ENCODE assay signal across 8 cellular contexts in genomic region chr1:149888999-149889289, GRCh38. TPM values are rescaled to one million over a fixed set of nuclear protein-coding genes. Genes with fewer than 3 reads are reported as not detected.
DNase-seq lines count a peak whose midpoint lies in the region; ATAC-seq and TF ChIP-seq lines count a peak whose summit lies in the region.

No MANE protein-coding gene starts in this region.

- peak overlapping the region; percentile 76 for H3K4me2 ChIP-seq in OCI-LY7 (ENCODE audit: low read length)

- H3K9me3 ChIP-seq in OCI-LY7 (ENCODE audit: low read length) (no peaks in the 10 kb centered on the region), sigmoid colon (no peaks in the 10 kb centered on the region)

- no peak for TF ChIP-seq EP300 in sigmoid colon (IDR thresholded peaks at IDR 0.05)

- CTCF ChIA-PET in OCI-LY7 (lab: Charles Lee; ENCODE audit: unreplicated experiment): no interaction called here

- H3K79me2 ChIP-seq in OCI-LY7 (ENCODE audit: insufficient read depth, low read depth, low read length): 0 out of 2 replicates have a peak, but pooled peaks cover 2% of the 10 kb centered on the region

- no peak overlapping the region for H3K27ac Mint-ChIP-seq in nephron progenitor cell

- peaks cover 5% of the 10 kb centered on the region for H3K4me1 Mint-ChIP-seq in nephron progenitor cell

- H3K27me3 ChIP-seq in sigmoid colon: no peaks in the 10 kb centered on the region

- ATAC-seq in GM18907 (IDR thresholded peaks at IDR 0.05; ENCODE audit: unreplicated experiment): no peak

- no TSS peak for BruUV-seq in OCI-LY7 (replicated peaks; lab: Mats Ljungman, UMichigan)

- peak overlapping the region; percentile 22; the same call in 1 of the 2 replicates for H2AFZ ChIP-seq in OCI-LY7 (ENCODE audit: low read length)

- no peak for TF ChIP-seq POLR2A in sigmoid colon (IDR thresholded peaks at IDR 0.05)

- H3K9me2 ChIP-seq in OCI-LY7 (ENCODE audit: insufficient read depth, low read length): no peaks in the 10 kb centered on the region

- 52 to 72% methylated on average over 6 of the region's 6 CpGs for WGBS in sigmoid colon, 2 donors

- H3K4me3 ChIP-seq in GM08714 (ENCODE audit: low read length) (peak overlapping the region; percentile 95), OCI-LY7 (ENCODE audit: low read depth, low read length, poor library complexity, severe bottlenecking) (peak overlapping the region; percentile 85), fibroblast of pulmonary artery (replicated peaks; ENCODE audit: low read depth, low read length) (peak overlapping the region; percentile 73), sigmoid colon (peak overlapping the region; percentile 72 to 79 (median 76))

- peaks cover 4% of the 10 kb centered on the region for H3K27me3 Mint-ChIP-seq in nephron progenitor cell (ENCODE audit: low read depth, poor library complexity)

- H3K36me3 ChIP-seq in OCI-LY7 (ENCODE audit: insufficient read depth, low read length) (peaks cover 3% of the 10 kb centered on the region; the same call in 1 of the 2 replicates), sigmoid colon (no peaks in the 10 kb centered on the region)

- H3K4me3 Mint-ChIP-seq in nephron progenitor cell: no peak overlapping the region

- intact Hi-C loops in OCI-LY7 (cut with micrococcal nuclease; ENCODE audit: unreplicated experiment) (loop anchor here (1.0 to 10.0 kb wide), 3 partner anchors 38 to 276 kb away; partner anchors contain the start of gene SF3B4), sigmoid colon (cut with DNase I) (loop anchor here (10.0 kb wide), 1 partner anchor 176 kb away; the partner anchor contains the start of gene VPS45)

- no peaks in the 10 kb centered on the region for H3K36me3 Mint-ChIP-seq in nephron progenitor cell (ENCODE audit: low read depth)

- POLR2A ChIA-PET in OCI-LY7 (lab: Charles Lee): interaction anchor here (0.7 to 6.0 kb wide), 8 partner anchors 39 to 373 kb away, joined by 3 to 37 read pairs (median 4); partner anchors contain the start of gene SF3B4

- no peaks in the 10 kb centered on the region for H4K20me1 ChIP-seq in OCI-LY7 (ENCODE audit: insufficient read depth, low read length)

- H3K27ac ChIP-seq in OCI-LY7 (ENCODE audit: low read depth, low read length, poor library complexity, severe bottlenecking) (peak overlapping the region; percentile 98), sigmoid colon (peak overlapping the region; percentile 97 to 100 (median 99))

- DNase-seq in OCI-LY7 (ENCODE audit: low spot score): no peak
- peak; percentile 65 for DNase-seq in fibroblast of pulmonary artery (ENCODE audit: low read depth)
- peak; percentile 76 for DNase-seq in sigmoid colon
- no peak for DNase-seq in nephron progenitor cell
- DNase-seq in stimulated activated CD8-positive, alpha-beta memory T cell treated with anti-CD3 and anti-CD28 coated beads, Interleukin-4, amount 100 ng/mL, for 48 hours: no peak
- DNase-seq in activated effector memory CD4-positive, alpha-beta T cell treated with anti-CD3 and anti-CD28 coated beads, Interleukin-2, amount 50 U/mL, for 16 hours: no peak

- H3K4me1 ChIP-seq in OCI-LY7 (ENCODE audit: insufficient read depth, low read length, poor library complexity, severe bottlenecking): peaks cover 35% of the 10 kb centered on the region
- H3K4me1 ChIP-seq in sigmoid colon: peaks cover 3 to 27% (median 17%) of the 10 kb centered on the region in 4 donors

- no peaks in the 10 kb centered on the region for H3K9me3 Mint-ChIP-seq in nephron progenitor cell

- TF ChIP-seq CTCF in OCI-LY7 (conservative IDR thresholded peaks at IDR 0.05; ENCODE audit: low read length): no peak
- no peak for TF ChIP-seq CTCF in fibroblast of pulmonary artery (IDR thresholded peaks at IDR 0.05; ENCODE audit: low read length, missing control alignments)
- no peak for TF ChIP-seq CTCF in sigmoid colon (IDR thresholded peaks at IDR 0.05)
- TF ChIP-seq CTCF in nephron progenitor cell (IDR thresholded peaks at IDR 0.05): no peak

RNA-seq across cellular contexts. Expression of gene BOLA1, which starts 10.4 kb away (rescaled TPM):
- total RNA-seq in OCI-LY7 (2014; rRNA removed; shearing (Covaris generic)): 9.4 and 9.6 TPM in 2 replicates
- total RNA-seq in OCI-LY7 (2022) (9.4 and 10.2 TPM in 2 replicates), sigmoid colon (10 to 100 TPM; 36.0 to 61.4 (median 50.6) TPM)
- 10 to 100 TPM; 19.2 to 26.6 (median 21.5) TPM for polyA plus RNA-seq in sigmoid colon

RNA-seq across cellular contexts. Expression of gene SV2A, which starts 28.7 kb away (rescaled TPM):
- 1.0 and 1.3 TPM in 2 replicates for total RNA-seq in OCI-LY7 (2014; rRNA removed; shearing (Covaris generic))
- total RNA-seq in OCI-LY7 (2022): 1.2 and 1.9 TPM in 2 replicates
- 1 to 10 TPM; 3.3 to 6.9 (median 5.7) TPM for total RNA-seq in sigmoid colon
- polyA plus RNA-seq in sigmoid colon: 1 to 10 TPM in 1 of 3 donors, under 1 TPM in 1, not detected in 1; 0.60 to 2.7 TPM

RNA-seq across cellular contexts. Expression of gene SF3B4, which starts 38.7 kb away (rescaled TPM):
- 16.7 and 18.0 TPM in 2 replicates for total RNA-seq in OCI-LY7 (2014; rRNA removed; shearing (Covaris generic))
- total RNA-seq in OCI-LY7 (2022) (64.6 and 70.4 TPM in 2 replicates), sigmoid colon (10 to 100 TPM in 2 of 4 donors, 1 to 10 TPM in 2; 7.8 to 17.7 (median 10.4) TPM)
- 10 to 100 TPM; 19.0 to 51.1 (median 30.6) TPM for polyA plus RNA-seq in sigmoid colon

RNA-seq across cellular contexts. Expression of gene MTMR11, which starts 47.7 kb away (rescaled TPM):
- total RNA-seq in OCI-LY7 (2014; rRNA removed; shearing (Covaris generic)): 0.08 and 0.09 TPM in 2 replicates
- total RNA-seq in OCI-LY7 (2022): 0.24 TPM in 1 of 2 replicates, not detected in the other
- total RNA-seq in sigmoid colon: 10 to 100 TPM; 10.3 to 22.5 (median 17.9) TPM
- 10 to 100 TPM; 69.9 to 85.8 (median 76.9) TPM for polyA plus RNA-seq in sigmoid colon

Comparison
In these comparisons a context has a peak if more than half of its experiments do, and no peak if none do; other contexts are left out.
1. DNase-seq: peak in fibroblast of pulmonary artery (single experiment) and sigmoid colon (single experiment); none in OCI-LY7 (single experiment), nephron progenitor cell (single experiment), stimulated activated CD8-positive, alpha-beta memory T cell treated with anti-CD3 and anti-CD28 coated beads, Interleukin-4, amount 100 ng/mL, for 48 hours (single experiment) and activated effector memory CD4-positive, alpha-beta T cell treated with anti-CD3 and anti-CD28 coated beads, Interleukin-2, amount 50 U/mL, for 16 hours (single experiment).
2. Peak in every context shown above with its lines, with median percentiles within 50 percentile points of each other: H3K4me3 ChIP-seq.